In genomic region chr21:42670058-42670830, GRCh38 we compare ENCODE assay signal across 16 cellular contexts. TPM values are rescaled to one million over a fixed set of nuclear protein-coding genes. Genes with fewer than 3 reads are reported as not detected.
DNase-seq lines count a peak whose midpoint lies in the region; ATAC-seq, FAIRE-seq and TF ChIP-seq lines count a peak whose summit lies in the region.
"Had no signal": no experiment of that assay in that cellular context is flagged by ENCODE, and none has a peak within 500 bp of the region (broad histone marks: within the 10 kb centered on the region; RNA-seq: fewer than 3 reads in every experiment).

No MANE protein-coding gene starts in this region.

- H3K4me1 ChIP-seq in BLaER1 (peaks cover 74% of the 10 kb centered on the region), SJCRH30 (peaks cover 48% of the 10 kb centered on the region), mesenchymal stem cell (ENCODE audit: control insufficient read depth, insufficient read depth, low read depth, low read length) (peaks cover 24% of the 10 kb centered on the region), aorta (ENCODE audit: control insufficient read depth in 1 of 2, insufficient read depth in 2 of 2, low read length in 2 of 2) (no peaks in the 10 kb centered on the region)

- no peak overlapping the region for H2AK5ac ChIP-seq in mesenchymal stem cell (ENCODE audit: low read length, severe bottlenecking)

- peaks cover 1% of the 10 kb centered on the region for H3K79me1 ChIP-seq in mesenchymal stem cell (replicated peaks; ENCODE audit: low read length, poor library complexity, severe bottlenecking)

- no peak overlapping the region for H2BK5ac ChIP-seq in mesenchymal stem cell (ENCODE audit: low read depth, low read length, poor library complexity, severe bottlenecking)

- peaks cover 86% of the 10 kb centered on the region for H4K20me1 ChIP-seq in BLaER1

- FAIRE-seq in GM12891 (lab: Jason Lieb, UNC): peak; percentile 98

- no peak overlapping the region for H3K4ac ChIP-seq in mesenchymal stem cell (ENCODE audit: low read depth in 1 of 2, low read length in 2 of 2)

- H3K23ac ChIP-seq in mesenchymal stem cell (ENCODE audit: low read length in 2 of 2): peak overlapping the region in 1 of 2 experiments; percentile 23

- WGBS in mesenchymal stem cell: 64% methylated on average over 8 of the region's 8 CpGs
- WGBS in aorta, 2 donors: 94 to 95% methylated on average over 8 of the region's 8 CpGs

- no peak overlapping the region for H2AFZ ChIP-seq in mesenchymal stem cell (ENCODE audit: low read depth, low read length)

- peak overlapping the region in 1 of 2 experiments; percentile 7 for H3K18ac ChIP-seq in mesenchymal stem cell (ENCODE audit: low read depth in 1 of 2, low read length in 2 of 2)

- H4K91ac ChIP-seq in mesenchymal stem cell (ENCODE audit: low read length): peak overlapping the region; percentile 25

- H3K27me3 ChIP-seq in BLaER1 (peaks cover 94% of the 10 kb centered on the region), SJCRH30 (no peaks in the 10 kb centered on the region), mesenchymal stem cell (ENCODE audit: control insufficient read depth in 1 of 2, insufficient read depth in 1 of 2, low read length in 2 of 2) (peaks cover 0 to 80% of the 10 kb centered on the region in 2 experiments), aorta (ENCODE audit: control insufficient read depth in 1 of 2, insufficient read depth in 2 of 2, low read length in 1 of 2) (no peaks in the 10 kb centered on the region)

- TF ChIP-seq POLR2A in GM12891 (IDR thresholded peaks at IDR 0.05; ENCODE audit: low read depth, low read length): no peak

- no peak overlapping the region for H2BK15ac ChIP-seq in mesenchymal stem cell (ENCODE audit: low read depth, poor library complexity, severe bottlenecking)

- H4K8ac ChIP-seq in mesenchymal stem cell (ENCODE audit: low read length): no peak overlapping the region

- H3K9ac ChIP-seq in BLaER1 (no peak overlapping the region), mesenchymal stem cell (ENCODE audit: low read length) (no peak overlapping the region)
- H3K9ac ChIP-seq: SK-N-SH had no signal

- H3K9me3 ChIP-seq in BLaER1: no peaks in the 10 kb centered on the region
- no peaks in the 10 kb centered on the region for H3K9me3 ChIP-seq in SJCRH30 (replicated peaks)
- no peaks in the 10 kb centered on the region for H3K9me3 ChIP-seq in mesenchymal stem cell (ENCODE audit: control insufficient read depth, low read length)
- H3K9me3 ChIP-seq in aorta (ENCODE audit: control insufficient read depth, low read length): no peaks in the 10 kb centered on the region
- H3K9me3 ChIP-seq: SK-N-SH had no signal

- H3K4me3 ChIP-seq in BLaER1 (no peak overlapping the region), SJCRH30 (no peak overlapping the region), mesenchymal stem cell (ENCODE audit: insufficient read depth in 1 of 2, low read depth in 1 of 2, low read length in 2 of 2) (no peak overlapping the region), aorta (ENCODE audit: low read length in 2 of 2) (no peak overlapping the region)

- peak overlapping the region; percentile 2 to 18 for H2BK12ac ChIP-seq in mesenchymal stem cell (ENCODE audit: low read length in 2 of 2)

- peak overlapping the region in 1 of 2 experiments; percentile 23 for H3K14ac ChIP-seq in mesenchymal stem cell (ENCODE audit: low read length in 2 of 2)

- intact Hi-C loops in posterior vena cava (cut with DNase I): no loop called here
- intact Hi-C loops in aorta (cut with DNase I): no loop called here

- H3K4me2 ChIP-seq in BLaER1 (peak overlapping the region; percentile 90), mesenchymal stem cell (ENCODE audit: low read length, poor library complexity, severe bottlenecking) (no peak overlapping the region)
- H3K4me2 ChIP-seq: SK-N-SH had no signal

- H3K27ac ChIP-seq in BLaER1 (no peak overlapping the region), SJCRH30 (peak overlapping the region; percentile 97; the same call in 1 of the 2 replicates), mesenchymal stem cell (ENCODE audit: low read length, poor library complexity, severe bottlenecking) (no peak overlapping the region), aorta (ENCODE audit: low read depth in 1 of 2, low read length in 2 of 2) (no peak overlapping the region)

- DNase-seq in GM12891 (ENCODE audit: insufficient read length, low spot score) (no peak), SJCRH30 (no peak), mesenchymal stem cell (no peak), posterior vena cava (ENCODE audit: low spot score) (no peak), aorta (no peak)
- DNase-seq: ACHN; AML-193; CD4-positive, alpha-beta memory T cell; DMS79; GOT3; NCI-H1436; SK-N-SH; T-helper 1 cell had no signal

- H2BK120ac ChIP-seq in mesenchymal stem cell (ENCODE audit: low read depth, low read length): no peak overlapping the region

- H3K36me3 ChIP-seq in BLaER1 (no peaks in the 10 kb centered on the region), SJCRH30 (no peaks in the 10 kb centered on the region; the same call in 1 of the 2 replicates), mesenchymal stem cell (ENCODE audit: control insufficient read depth in 1 of 2, insufficient read depth in 2 of 2, low read depth in 1 of 2, low read length in 2 of 2) (peaks cover 0 to 12% of the 10 kb centered on the region in 2 experiments), aorta (ENCODE audit: control insufficient read depth in 1 of 2, insufficient read depth in 2 of 2, low read length in 1 of 2) (no peaks in the 10 kb centered on the region)

- no peak for ATAC-seq in HG03571 (IDR thresholded peaks at IDR 0.05; ENCODE audit: unreplicated experiment)
- no peak for ATAC-seq in GM19023 (IDR thresholded peaks at IDR 0.05; ENCODE audit: unreplicated experiment)
- no peak for ATAC-seq in aorta (ENCODE audit: low FRiP score)

TF ChIP-seq in GM12891, 5 proteins besides CTCF, POLR2A, EP300 and RAD21:
- TF ChIP-seq POLR2AphosphoS5 (IDR thresholded peaks at IDR 0.05; ENCODE audit: low read depth, low read length): no peak
- TF ChIP-seq TAF1 (IDR thresholded peaks at IDR 0.05; ENCODE audit: low read depth, low read length): no peak
- TF ChIP-seq SPI1 (IDR thresholded peaks at IDR 0.05; ENCODE audit: low read depth, low read length): no peak
- TF ChIP-seq POU2F2 (IDR thresholded peaks at IDR 0.05; ENCODE audit: low read depth, low read length): no peak
- no peak for TF ChIP-seq PAX5 (IDR thresholded peaks at IDR 0.05; ENCODE audit: insufficient read depth, low read length, severe bottlenecking)

RNA-seq across cellular contexts. Expression of gene PDE9A, which starts 16.8 kb away (rescaled TPM):
- polyA plus RNA-seq in GM12891 (2012; ENCODE audit: low read depth, missing spikeins): 2.6 TPM
- total RNA-seq in SJCRH30 (2014; rRNA removed; shearing (Covaris generic)): 14.8 and 14.9 TPM in 2 replicates
- polyA plus RNA-seq in mesenchymal stem cell (2013, experiment 1 of 2): 24.7 TPM
- polyA plus RNA-seq in mesenchymal stem cell (2013, experiment 2 of 2): 24.2 TPM
- total RNA-seq in posterior vena cava (1 to 10 TPM; 4.0 to 5.6 TPM), aorta (10 to 100 TPM in 1 of 2 donors, 1 to 10 TPM in 1; 3.8 to 11.8 TPM)
- 10 to 100 TPM in 1 of 2 donors, 1 to 10 TPM in 1; 2.6 to 16.2 TPM for polyA plus RNA-seq in aorta
